Comparison of ENCODE assay signal across 29 cellular contexts in genomic region chr19:7336321-7336973, GRCh38. TPM values are rescaled to one million over a fixed set of nuclear protein-coding genes. Genes with fewer than 3 reads are reported as not detected.
A peak's percentile ranks its signal among the peaks of the same experiment; 100 is the strongest.
DNase-seq lines count a peak whose midpoint lies in the region; ATAC-seq, FAIRE-seq and TF ChIP-seq lines count a peak whose summit lies in the region.
"Had no signal": no experiment of that assay in that cellular context is flagged by ENCODE, and none has a peak within 500 bp of the region (broad histone marks: within the 10 kb centered on the region; RNA-seq: fewer than 3 reads in every experiment).

No MANE protein-coding gene starts in this region.

- peaks cover 0 to 14% (median 0%) of the 10 kb centered on the region in 3 donors for H3K4me1 ChIP-seq in esophagus squamous epithelium
- H3K4me1 ChIP-seq: uterus had no signal

- no peaks in the 10 kb centered on the region for H3K9me3 ChIP-seq in esophagus squamous epithelium
- H3K9me3 ChIP-seq: ovary, SK-N-SH, uterus had no signal

- H3K27me3 Mint-ChIP-seq in stimulated activated naive B cell treated with anti-CD40 and anti-IgM and Interleukin-4, amounts not matched to agents 10 μg/mL and 1 μg/mL and 100 μg/mL, for 72 hours = no peaks in the 10 kb centered on the region
- H3K27me3 Mint-ChIP-seq: activated CD4-positive, alpha-beta T cell treated with anti-CD3 and anti-CD28 coated beads for 36 hours; CD4-positive, alpha-beta memory T cell had no signal

- intact Hi-C loops in esophagus squamous epithelium (cut with DNase I) = loop anchor here (10.0 kb wide), 1 partner anchor 232 kb away; no protein-coding TSS in a partner anchor

- peak overlapping the region in 3 of 4 donors; percentile 34 to 75 (median 52) for H3K27ac ChIP-seq in esophagus squamous epithelium
- H3K27ac ChIP-seq: ovary, uterus had no signal

- peak overlapping the region in 1 of 2 donors; percentile 71 for H3K4me3 Mint-ChIP-seq in stimulated activated naive B cell treated with anti-CD40 and anti-IgM and Interleukin-4, amounts not matched to agents 10 μg/mL and 1 μg/mL and 100 μg/mL, for 72 hours
- H3K4me3 Mint-ChIP-seq: activated CD4-positive, alpha-beta T cell treated with anti-CD3 and anti-CD28 coated beads for 36 hours; nephron progenitor cell had no signal

- no peak for ATAC-seq in stimulated activated naive B cell treated with anti-CD40 and anti-IgM and Interleukin-4, amounts not matched to agents 10 μg/mL and 1 μg/mL and 100 μg/mL, for 72 hours (replicated peaks)
- ATAC-seq: HCT116 had no signal

- TF ChIP-seq CTCF in NB4 (IDR thresholded peaks at IDR 0.05; ENCODE audit: low read depth, low read length) (no peak), esophagus squamous epithelium (IDR thresholded peaks at IDR 0.05) (no peak)

- peaks cover 50 to 80% of the 10 kb centered on the region in 2 donors for H3K4me1 Mint-ChIP-seq in stimulated activated naive B cell treated with anti-CD40 and anti-IgM and Interleukin-4, amounts not matched to agents 10 μg/mL and 1 μg/mL and 100 μg/mL, for 72 hours
- H3K4me1 Mint-ChIP-seq: nephron progenitor cell had no signal

- no peaks in the 10 kb centered on the region for H3K27me3 ChIP-seq in esophagus squamous epithelium
- H3K27me3 ChIP-seq: ovary, uterus had no signal

- no peak for TF ChIP-seq POLR2A in GM12892 (IDR thresholded peaks at IDR 0.05; ENCODE audit: low read depth, low read length)
- TF ChIP-seq POLR2A in NB4 (IDR thresholded peaks at IDR 0.05; ENCODE audit: extremely low read depth, insufficient read length) = no peak
- TF ChIP-seq POLR2A in esophagus squamous epithelium (IDR thresholded peaks at IDR 0.05) = no peak

- FAIRE-seq in GM12892 (lab: Jason Lieb, UNC) = peak; percentile 5
- FAIRE-seq: endothelial cell of umbilical vein, islet of Langerhans had no signal

- H3K36me3 Mint-ChIP-seq in stimulated activated naive B cell treated with anti-CD40 and anti-IgM and Interleukin-4, amounts not matched to agents 10 μg/mL and 1 μg/mL and 100 μg/mL, for 72 hours = peaks cover 3 to 4% of the 10 kb centered on the region in 2 donors
- H3K36me3 Mint-ChIP-seq: CD4-positive, alpha-beta memory T cell had no signal

- H3K27ac Mint-ChIP-seq in stimulated activated naive B cell treated with anti-CD40 and anti-IgM and Interleukin-4, amounts not matched to agents 10 μg/mL and 1 μg/mL and 100 μg/mL, for 72 hours = peak overlapping the region; percentile 92
- H3K27ac Mint-ChIP-seq: activated CD4-positive, alpha-beta T cell treated with anti-CD3 and anti-CD28 coated beads for 36 hours; nephron progenitor cell had no signal

- H3K9me3 Mint-ChIP-seq in stimulated activated naive B cell treated with anti-CD40 and anti-IgM and Interleukin-4, amounts not matched to agents 10 μg/mL and 1 μg/mL and 100 μg/mL, for 72 hours = peaks cover 3 to 4% of the 10 kb centered on the region in 2 donors

- no peaks in the 10 kb centered on the region for H3K36me3 ChIP-seq in esophagus squamous epithelium
- H3K36me3 ChIP-seq: ovary, uterus had no signal

- DNase-seq in GM12892 (ENCODE audit: insufficient read length) = no peak
- no peak for DNase-seq in NB4 (ENCODE audit: low read depth)
- no peak for DNase-seq in esophagus squamous epithelium (lab: John Stamatoyannopoulos, UW)
- no peak for DNase-seq in stimulated activated naive B cell treated with anti-CD40 and anti-IgM and Interleukin-4, amounts not matched to agents 10 μg/mL and 1 μg/mL and 100 μg/mL, for 72 hours
- no peak for DNase-seq in putamen (ENCODE audit: low spot score)
- DNase-seq in dedifferentiated amniotic fluid mesenchymal stem cell (ENCODE audit: extremely low spot score) = no peak
- DNase-seq in AG20443 (ENCODE audit: low spot score) = no peak
- DNase-seq: activated CD4-positive, alpha-beta T cell treated with anti-CD3 and anti-CD28 coated beads for 36 hours; activated gamma-delta T cell; activated T-cell treated with anti-CD3 and anti-CD28 coated beads, Interleukin-2, amount 50 U/mL, for 1 hour; CD4-positive, alpha-beta memory T cell; DMS 273 treated with DMSO at 0.1 percent for 48 hours; Karpas-422; midbrain; MV-4-11; NCI-H146; NCI-H2107; NCI-H446; NCI-H82; nephron progenitor cell; SK-N-SH; stimulated activated CD4-positive, alpha-beta T cell treated with anti-CD3 and anti-CD28 coated beads, Interleukin-4, amount 100 ng/mL, for 24 hours; stimulated activated naive CD4-positive, alpha-beta T cell; T-helper 2 cell; uterus had no signal

- H3K4me3 ChIP-seq in NB4 (ENCODE audit: low read depth, low read length) (peak overlapping the region; percentile 17), esophagus squamous epithelium (no peak overlapping the region)
- H3K4me3 ChIP-seq: ovary, uterus had no signal

- whole genome bisulfite sequencing in esophagus squamous epithelium, 2 donors = 66 to 82% methylated on average over 7 to 9 of the region's 9 CpGs

RNA-seq across cellular contexts. Expression of gene ARHGEF18, which starts 12.3 kb away (rescaled TPM):
- 3.8 TPM for polyA plus RNA-seq in GM12892 (2012; ENCODE audit: missing spikeins)
- total RNA-seq in esophagus squamous epithelium = 10 to 100 TPM; 24.2 to 42.0 (median 28.7) TPM

RNA-seq across cellular contexts. Expression of gene INSR, which starts 42.2 kb away (rescaled TPM):
- 22.0 TPM for polyA plus RNA-seq in GM12892 (2012; ENCODE audit: missing spikeins)
- 10 to 100 TPM in 3 of 4 donors, 1 to 10 TPM in 1; 4.9 to 33.4 (median 10.8) TPM for total RNA-seq in esophagus squamous epithelium
